37 cellular contexts compared by ENCODE assay signal in genomic region chr12:97363693-97364092, GRCh38.
DNase-seq lines count a peak whose midpoint lies in the region; ATAC-seq, FAIRE-seq and TF ChIP-seq lines count a peak whose summit lies in the region.
"Had no signal": no experiment of that assay in that cellular context is flagged by ENCODE, and none has a peak within 500 bp of the region (broad histone marks: within the 10 kb centered on the region; RNA-seq: fewer than 3 reads in every experiment).

No MANE protein-coding gene starts in this region.

- CTCF ChIA-PET in HepG2 (lab: Yijun Ruan, JAX; ENCODE audit: low intra/inter-chr PET ratio, low total read pairs): no interaction called here
- CTCF ChIA-PET in IMR-90 (lab: Yijun Ruan, JAX): no interaction called here
- CTCF ChIA-PET in H1 (lab: Charles Lee; ENCODE audit: partially characterized antibody): no interaction called here
- CTCF ChIA-PET in HEK293T (lab: Yijun Ruan, JAX): no interaction called here

- H2BK15ac ChIP-seq in IMR-90 (ENCODE audit: low read depth, low read length) (no peak overlapping the region), H1 (ENCODE audit: low read length) (no peak overlapping the region), neuronal stem cell (ENCODE audit: low read length) (no peak overlapping the region)

- no peaks in the 10 kb centered on the region for H3K79me2 ChIP-seq in HepG2 (ENCODE audit: insufficient read depth, low read length)
- no peaks in the 10 kb centered on the region for H3K79me2 ChIP-seq in H1 (ENCODE audit: control insufficient read depth in 1 of 2, insufficient read depth in 2 of 2, low read length in 2 of 2)

- H2AFZ ChIP-seq in HepG2 (ENCODE audit: low read length): no peak overlapping the region
- no peak overlapping the region for H2AFZ ChIP-seq in IMR-90 (replicated peaks; ENCODE audit: low read length, poor library complexity)
- H2AFZ ChIP-seq in H1 (ENCODE audit: low read length): no peak overlapping the region
- peak overlapping the region; percentile 7 for H2AFZ ChIP-seq in neuronal stem cell (ENCODE audit: low read length)

- TF ChIP-seq POLR2A in HepG2 (IDR thresholded peaks at IDR 0.05; ENCODE audit: insufficient read depth in 1 of 2, low read depth in 2 of 2, low read length in 2 of 2): no peak
- TF ChIP-seq POLR2A in right lobe of liver (IDR thresholded peaks at IDR 0.05): no peak
- TF ChIP-seq POLR2A in IMR-90 (IDR thresholded peaks at IDR 0.05; ENCODE audit: low read depth, low read length): no peak
- no peak for TF ChIP-seq POLR2A in H1 (IDR thresholded peaks at IDR 0.05; ENCODE audit: control extremely low read depth in 1 of 2, low read depth in 2 of 2, low read length in 2 of 2)

- H3K9me3 Mint-ChIP-seq in T-helper 2 cell treated with Interferon-gamma antibody and Interleukin-4, amounts not matched to agents 5 μg/mL and 100 μg/mL, for 36 hours: no peaks in the 10 kb centered on the region
- H3K9me3 Mint-ChIP-seq: CD4-positive, alpha-beta memory T cell; CD4-positive, alpha-beta T cell; CD4-positive, CD25-positive, alpha-beta regulatory T cell; CD8-positive, alpha-beta memory T cell; CD8-positive, alpha-beta T cell had no signal

- no peak overlapping the region for H2BK12ac ChIP-seq in H1 (ENCODE audit: low read depth, low read length)
- H2BK12ac ChIP-seq in neuronal stem cell (ENCODE audit: low read length): no peak overlapping the region

- in situ Hi-C loops in HepG2 (cut with HindIII; ENCODE audit: extremely low pct_ligation_motif_present, low pct_unique_long_range_greater_than_20kb): no loop called here
- in situ Hi-C loops in IMR-90 (cut with MboI; ENCODE audit: low sequenced_read_pairs): no loop called here

- H3K4me1 ChIP-seq in HepG2 (ENCODE audit: insufficient read depth, low read length): no peaks in the 10 kb centered on the region
- H3K4me1 ChIP-seq in right lobe of liver: no peaks in the 10 kb centered on the region
- no peaks in the 10 kb centered on the region for H3K4me1 ChIP-seq in IMR-90 (ENCODE audit: control insufficient read depth, insufficient read depth, low read length)
- peaks cover 0 to under 1% (median 0%) of the 10 kb centered on the region in 4 experiments; a peak in 3 of 7 replicates for H3K4me1 ChIP-seq in H1 (replicated peaks in 1 of 4; ENCODE audit: control insufficient read depth in 3 of 4, insufficient read depth in 4 of 4, low read length in 3 of 4)
- peaks cover 0 to 6% of the 10 kb centered on the region in 2 donors for H3K4me1 ChIP-seq in neuronal stem cell (ENCODE audit: control insufficient read depth in 2 of 2, insufficient read depth in 1 of 2, low read depth in 1 of 2, low read length in 2 of 2)
- H3K4me1 ChIP-seq: A549; BE2C; BLaER1; BLaER1 treated with 17β-estradiol and CSF1 and Interleukin-3, amounts not matched to agents 10 nM and 100 nM; Caco-2 had no signal

- no peak overlapping the region for H2BK120ac ChIP-seq in IMR-90 (ENCODE audit: low read depth, low read length)
- no peak overlapping the region for H2BK120ac ChIP-seq in H1 (replicated peaks; ENCODE audit: low read depth, low read length)
- H2BK120ac ChIP-seq in neuronal stem cell (ENCODE audit: low read depth, low read length): no peak overlapping the region

- H3K27ac ChIP-seq in HepG2 (ENCODE audit: extremely low read length, insufficient read depth, low read length) (no peak overlapping the region), right lobe of liver (no peak overlapping the region), IMR-90 (ENCODE audit: insufficient read depth, low read length) (no peak overlapping the region), H1 (ENCODE audit: low read depth, low read length) (no peak overlapping the region), neuronal stem cell (replicated peaks; ENCODE audit: low read length) (no peak overlapping the region)
- H3K27ac ChIP-seq: 22Rv1; A549; BLaER1; BLaER1 treated with 17β-estradiol and CSF1 and Interleukin-3, amounts not matched to agents 10 nM and 100 nM; C4-2B had no signal

- H3K9ac ChIP-seq in HepG2 (ENCODE audit: insufficient read depth, low read depth, low read length) (no peak overlapping the region), IMR-90 (ENCODE audit: low read depth, low read length) (no peak overlapping the region), H1 (replicated peaks in 1 of 4; ENCODE audit: extremely low read depth in 1 of 4, low read depth in 3 of 4, low read length in 3 of 4) (no peak overlapping the region), neuronal stem cell (ENCODE audit: low read depth, low read length, poor library complexity) (no peak overlapping the region)
- H3K9ac ChIP-seq: BLaER1; BLaER1 treated with 17β-estradiol and CSF1 and Interleukin-3, amounts not matched to agents 10 nM and 100 nM had no signal

- no TSS peak for BruUV-seq in HepG2 (replicated peaks; lab: Mats Ljungman, UMichigan)
- no TSS peak for BruUV-seq in IMR-90 (replicated peaks; lab: Mats Ljungman, UMichigan)

- H3K14ac ChIP-seq in IMR-90 (replicated peaks; ENCODE audit: low read depth, low read length): no peak overlapping the region
- no peak overlapping the region for H3K14ac ChIP-seq in H1 (ENCODE audit: insufficient read length)
- H3K14ac ChIP-seq in neuronal stem cell (ENCODE audit: low read length): no peak overlapping the region

- ATAC-seq in HepG2 (no peak), right lobe of liver (no peak), IMR-90 (ENCODE audit: low read depth) (no peak), left cardiac atrium (no peak)
- ATAC-seq: A549; CD8-positive, alpha-beta T cell had no signal

- H3K27ac Mint-ChIP-seq in T-helper 2 cell treated with Interferon-gamma antibody and Interleukin-4, amounts not matched to agents 5 μg/mL and 100 μg/mL, for 36 hours: no peak overlapping the region
- H3K27ac Mint-ChIP-seq: B cell; CD14-positive monocyte; CD4-positive, alpha-beta memory T cell; CD4-positive, alpha-beta T cell; CD4-positive, CD25-positive, alpha-beta regulatory T cell; CD8-positive, alpha-beta memory T cell; CD8-positive, alpha-beta T cell had no signal

- H3K9me3 ChIP-seq in HepG2 (ENCODE audit: low read length) (no peaks in the 10 kb centered on the region), right lobe of liver (no peaks in the 10 kb centered on the region), IMR-90 (ENCODE audit: control insufficient read depth, insufficient read depth, low read length) (no peaks in the 10 kb centered on the region; the same call in none of the 2 replicates), H1 (ENCODE audit: insufficient read depth in 2 of 2, low read depth in 1 of 2, low read length in 1 of 2) (no peaks in the 10 kb centered on the region), neuronal stem cell (replicated peaks in 1 of 2; ENCODE audit: control insufficient read depth in 2 of 2, insufficient read depth in 1 of 2, low read depth in 1 of 2, low read length in 2 of 2) (no peaks in the 10 kb centered on the region)
- H3K9me3 ChIP-seq: A549; BE2C; BLaER1; BLaER1 treated with 17β-estradiol and CSF1 and Interleukin-3, amounts not matched to agents 10 nM and 100 nM; Caco-2 had no signal

- H3K56ac ChIP-seq in IMR-90 (ENCODE audit: extremely low read depth, insufficient read depth, low read length) (no peak overlapping the region), H1 (replicated peaks; ENCODE audit: insufficient read length, low read depth, low read length) (no peak overlapping the region)

- POLR2A ChIA-PET in HepG2 (lab: Yijun Ruan, JAX) (no interaction called here), IMR-90 (lab: Charles Lee; ENCODE audit: unreplicated experiment) (no interaction called here), H1 (lab: Charles Lee; ENCODE audit: partially characterized antibody) (no interaction called here), HEK293T (lab: Yijun Ruan, JAX) (no interaction called here)

- TF ChIP-seq CTCF in HepG2 (CRISPR knock-in tag; IDR thresholded peaks at IDR 0.05) (no peak), right lobe of liver (IDR thresholded peaks at IDR 0.05) (no peak), IMR-90 (conservative IDR thresholded peaks at IDR 0.05; ENCODE audit: low read depth, low read length) (no peak), H1 (IDR thresholded peaks at IDR 0.05; ENCODE audit: control extremely low read depth in 1 of 3, insufficient read depth in 1 of 3, low read depth in 1 of 3, low read length in 3 of 3) (no peak)

- dilution Hi-C loops in IMR-90 (cut with HindIII; ENCODE audit: low sequenced_read_pairs, unreplicated experiment): no loop called here

- DNase-seq in HepG2 (ENCODE audit: low spot score) (no peak), right lobe of liver (no peak), IMR-90 (no peak), H1 (ENCODE audit: low read depth in 1 of 2, low spot score in 2 of 2) (no peak), neuronal stem cell (ENCODE audit: low spot score) (no peak), left cardiac atrium (no peak), HEK293T (ENCODE audit: extremely low spot score) (no peak)
- no peak for DNase-seq in T-helper 2 cell treated with Interferon-gamma antibody and Interleukin-4, amounts not matched to agents 5 μg/mL and 100 μg/mL, for 36 hours (ENCODE audit: low spot score)
- DNase-seq: 8988T; ACHN; AML-193; BE2C; C1 segment of cervical spinal cord; Caco-2; Calu3; CD4-positive, alpha-beta memory T cell; CD4-positive, alpha-beta T cell; CD4-positive, CD25-positive, alpha-beta regulatory T cell; CD8-positive, alpha-beta memory T cell; CD8-positive, alpha-beta T cell; COR-L47; DMS 273 treated with DMSO at 0.1 percent for 48 hours; DMS153; DMS53; DMS79; DMS79 treated with DMSO at 0.1 percent for 48 hours; DND-41; EL had no signal

- H3K9me1 ChIP-seq in IMR-90 (ENCODE audit: insufficient read depth, low read length): no peaks in the 10 kb centered on the region

- TF ChIP-seq EP300 in HepG2 (IDR thresholded peaks at IDR 0.05; ENCODE audit: low read depth in 2 of 2, low read length in 2 of 2): no peak
- no peak for TF ChIP-seq EP300 in HepG2 (CRISPR knock-in tag; IDR thresholded peaks at IDR 0.05; ENCODE audit: borderline replicate concordance)
- no peak for TF ChIP-seq EP300 in H1 (IDR thresholded peaks at IDR 0.05; ENCODE audit: borderline replicate concordance in 1 of 2, low read depth in 2 of 2, low read length in 2 of 2)

- H3K4me3 Mint-ChIP-seq in T-helper 2 cell treated with Interferon-gamma antibody and Interleukin-4, amounts not matched to agents 5 μg/mL and 100 μg/mL, for 36 hours: no peak overlapping the region
- H3K4me3 Mint-ChIP-seq: B cell; CD14-positive monocyte; CD4-positive, alpha-beta memory T cell; CD4-positive, alpha-beta T cell; CD4-positive, CD25-positive, alpha-beta regulatory T cell; CD8-positive, alpha-beta memory T cell; CD8-positive, alpha-beta T cell had no signal

- no peak for FAIRE-seq in HepG2 (lab: Jason Lieb, UNC)
- FAIRE-seq in H1 (lab: Jason Lieb, UNC): no peak
- FAIRE-seq: A204.1, A549, D721Med had no signal

- no peaks in the 10 kb centered on the region for H4K20me1 ChIP-seq in HepG2 (ENCODE audit: insufficient read depth, low read length)
- H4K20me1 ChIP-seq in IMR-90 (ENCODE audit: insufficient read depth, low read length): no peaks in the 10 kb centered on the region
- H4K20me1 ChIP-seq in H1 (replicated peaks in 1 of 2; ENCODE audit: control insufficient read depth in 1 of 2, insufficient read depth in 2 of 2, low read length in 2 of 2): no peaks in the 10 kb centered on the region
- H4K20me1 ChIP-seq: BLaER1; BLaER1 treated with 17β-estradiol and CSF1 and Interleukin-3, amounts not matched to agents 10 nM and 100 nM had no signal

- H2AK9ac ChIP-seq in IMR-90 (replicated peaks; ENCODE audit: low read depth, low read length, poor library complexity): no peak overlapping the region

- no peak overlapping the region for H2BK20ac ChIP-seq in IMR-90 (ENCODE audit: low read depth, low read length)
- no peak overlapping the region for H2BK20ac ChIP-seq in H1 (ENCODE audit: low read length)

- H3K36me3 ChIP-seq in HepG2 (replicated peaks in 1 of 2; ENCODE audit: control insufficient read depth in 1 of 2, insufficient read depth in 2 of 2, low read length in 2 of 2): no peaks in the 10 kb centered on the region
- H3K36me3 ChIP-seq in right lobe of liver: no peaks in the 10 kb centered on the region
- no peaks in the 10 kb centered on the region for H3K36me3 ChIP-seq in IMR-90 (ENCODE audit: control insufficient read depth, insufficient read depth, low read length)
- no peaks in the 10 kb centered on the region; a peak in 1 of 8 replicates for H3K36me3 ChIP-seq in H1 (ENCODE audit: control insufficient read depth in 2 of 4, insufficient read depth in 4 of 4, low read length in 3 of 4)
- H3K36me3 ChIP-seq in neuronal stem cell (replicated peaks in 1 of 2; ENCODE audit: control insufficient read depth in 2 of 2, insufficient read depth in 2 of 2, low read length in 2 of 2): no peaks in the 10 kb centered on the region
- H3K36me3 ChIP-seq: BE2C; BLaER1; BLaER1 treated with 17β-estradiol and CSF1 and Interleukin-3, amounts not matched to agents 10 nM and 100 nM had no signal

- intact Hi-C loops in HepG2 (cut with micrococcal nuclease; ENCODE audit: unreplicated experiment): no loop called here
- intact Hi-C loops in right lobe of liver (cut with DNase I): no loop called here
- intact Hi-C loops in IMR-90 (cut with micrococcal nuclease): no loop called here
- intact Hi-C loops in left cardiac atrium (cut with DNase I): no loop called here

- 2% methylated on average over 1 of the region's 1 CpG for WGBS in HepG2 (ENCODE audit: low lambda C conversion rate)
- WGBS in right lobe of liver (ENCODE audit: insufficient coverage, low coverage, low lambda C conversion rate, missing lambda C conversion rate): 38% methylated on average over 1 of the region's 1 CpG
- WGBS in IMR-90 (ENCODE audit: extremely low coverage in 2 of 2, insufficient read length in 1 of 2), 2 experiments: no CpG with 5 or more reads among the region's 1 CpG
- 70% methylated on average over 1 of the region's 1 CpG; no CpG with 5 or more reads in 1 of the 2 experiments for WGBS in H1 (ENCODE audit: extremely low coverage in 1 of 2, insufficient coverage in 1 of 2, insufficient read length in 1 of 2, insufficient replicate concordance in 2 of 2, low coverage in 1 of 2, low lambda C conversion rate in 2 of 2, missing lambda C conversion rate in 1 of 2), 2 experiments
- WGBS in neuronal stem cell (ENCODE audit: extremely low coverage in 2 of 2, insufficient read length in 2 of 2, insufficient replicate concordance in 1 of 2), 2 donors: no CpG with 5 or more reads among the region's 1 CpG

- H3K4ac ChIP-seq in IMR-90 (ENCODE audit: low read depth, low read length): no peak overlapping the region
- no peak overlapping the region for H3K4ac ChIP-seq in H1 (replicated peaks; ENCODE audit: insufficient read length, low read depth, low read length)
- no peak overlapping the region for H3K4ac ChIP-seq in neuronal stem cell (ENCODE audit: low read length)

- H4K5ac ChIP-seq in IMR-90 (ENCODE audit: low read depth, low read length): no peak overlapping the region
- no peak overlapping the region for H4K5ac ChIP-seq in H1 (ENCODE audit: insufficient read length, low read depth, low read length)

- H4K8ac ChIP-seq in IMR-90 (ENCODE audit: low read depth in 2 of 2, low read length in 2 of 2): no peak overlapping the region
- H4K8ac ChIP-seq in H1 (ENCODE audit: extremely low read depth, insufficient read depth, low read length): no peak overlapping the region
- H4K8ac ChIP-seq in neuronal stem cell (ENCODE audit: low read depth, low read length): no peak overlapping the region

- no peak overlapping the region for H4K91ac ChIP-seq in IMR-90 (ENCODE audit: insufficient read depth, low read depth, low read length)
- H4K91ac ChIP-seq in H1 (replicated peaks; ENCODE audit: insufficient read length, low read length): no peak overlapping the region
- H4K91ac ChIP-seq in neuronal stem cell (ENCODE audit: low read depth, low read length, poor library complexity): no peak overlapping the region

- H3K79me1 ChIP-seq in IMR-90 (ENCODE audit: low read depth in 1 of 2, low read length in 2 of 2): no peaks in the 10 kb centered on the region
- no peaks in the 10 kb centered on the region for H3K79me1 ChIP-seq in H1 (ENCODE audit: low read depth, low read length)
- H3K79me1 ChIP-seq in neuronal stem cell (ENCODE audit: low read depth, low read length): no peaks in the 10 kb centered on the region

- no peaks in the 10 kb centered on the region for H3K4me1 Mint-ChIP-seq in T-helper 2 cell treated with Interferon-gamma antibody and Interleukin-4, amounts not matched to agents 5 μg/mL and 100 μg/mL, for 36 hours (ENCODE audit: low read depth)
- H3K4me1 Mint-ChIP-seq: B cell; CD14-positive monocyte; CD4-positive, alpha-beta memory T cell; CD4-positive, CD25-positive, alpha-beta regulatory T cell; CD8-positive, alpha-beta memory T cell had no signal

- H3K27me3 ChIP-seq in HepG2 (ENCODE audit: control insufficient read depth in 1 of 2, insufficient read depth in 2 of 2, low read length in 2 of 2) (no peaks in the 10 kb centered on the region; a peak in 1 of 5 replicates), right lobe of liver (no peaks in the 10 kb centered on the region), IMR-90 (ENCODE audit: control insufficient read depth, insufficient read depth, low read length) (no peaks in the 10 kb centered on the region), H1 (replicated peaks in 1 of 4; ENCODE audit: control insufficient read depth in 3 of 4, extremely low read depth in 1 of 4, insufficient read depth in 3 of 4, low read length in 3 of 4) (no peaks in the 10 kb centered on the region), neuronal stem cell (ENCODE audit: control insufficient read depth in 3 of 3, insufficient read depth in 3 of 3, low read depth in 1 of 3, low read length in 3 of 3) (no peaks in the 10 kb centered on the region)
- H3K27me3 ChIP-seq: BE2C; BLaER1; BLaER1 treated with 17β-estradiol and CSF1 and Interleukin-3, amounts not matched to agents 10 nM and 100 nM had no signal

- H3K4me2 ChIP-seq in HepG2 (ENCODE audit: low read depth, low read length) (no peak overlapping the region), IMR-90 (ENCODE audit: low read depth, low read length) (no peak overlapping the region), H1 (ENCODE audit: insufficient read depth in 1 of 2, low read depth in 2 of 2, low read length in 2 of 2) (no peak overlapping the region), neuronal stem cell (ENCODE audit: insufficient read depth, low read length, poor library complexity, severe bottlenecking) (no peak overlapping the region)
- H3K4me2 ChIP-seq: A549; BLaER1; BLaER1 treated with 17β-estradiol and CSF1 and Interleukin-3, amounts not matched to agents 10 nM and 100 nM had no signal

- no peaks in the 10 kb centered on the region for H3K23me2 ChIP-seq in H1 (ENCODE audit: low read depth, low read length)

- H3K4me3 ChIP-seq in HepG2 (replicated peaks in 1 of 3; ENCODE audit: insufficient read depth in 1 of 3, low read depth in 2 of 3, low read length in 3 of 3): no peak overlapping the region
- no peak overlapping the region for H3K4me3 ChIP-seq in right lobe of liver
- no peak overlapping the region for H3K4me3 ChIP-seq in IMR-90 (ENCODE audit: insufficient read depth, low read depth, low read length)
- no peak overlapping the region for H3K4me3 ChIP-seq in H1 (ENCODE audit: extremely low read depth in 1 of 4, insufficient read depth in 2 of 4, low read depth in 3 of 4, low read length in 4 of 4)
- no peak overlapping the region for H3K4me3 ChIP-seq in neuronal stem cell (ENCODE audit: low read length in 2 of 2)
- H3K4me3 ChIP-seq: A549; BLaER1; BLaER1 treated with 17β-estradiol and CSF1 and Interleukin-3, amounts not matched to agents 10 nM and 100 nM had no signal

- H2AK5ac ChIP-seq in IMR-90 (ENCODE audit: low read depth, low read length) (no peak overlapping the region), H1 (ENCODE audit: low read depth, low read length) (no peak overlapping the region), neuronal stem cell (ENCODE audit: low read depth, low read length) (no peak overlapping the region)

- H2BK5ac ChIP-seq in IMR-90 (ENCODE audit: low read depth, low read length, poor library complexity, severe bottlenecking) (no peak overlapping the region), H1 (ENCODE audit: low read depth, low read length) (no peak overlapping the region), neuronal stem cell (ENCODE audit: low read length) (no peak overlapping the region)

- H3K36me3 Mint-ChIP-seq in T-helper 2 cell treated with Interferon-gamma antibody and Interleukin-4, amounts not matched to agents 5 μg/mL and 100 μg/mL, for 36 hours (ENCODE audit: low read depth): no peaks in the 10 kb centered on the region
- H3K36me3 Mint-ChIP-seq: CD14-positive monocyte; CD4-positive, alpha-beta memory T cell; CD4-positive, CD25-positive, alpha-beta regulatory T cell; CD8-positive, alpha-beta memory T cell; CD8-positive, alpha-beta T cell had no signal

- no peak overlapping the region for H3K23ac ChIP-seq in IMR-90 (ENCODE audit: low read depth, low read length)
- no peak overlapping the region for H3K23ac ChIP-seq in H1 (ENCODE audit: insufficient read length)
- no peak overlapping the region for H3K23ac ChIP-seq in neuronal stem cell (ENCODE audit: low read depth, low read length, poor library complexity)

- H3K27me3 Mint-ChIP-seq in T-helper 2 cell treated with Interferon-gamma antibody and Interleukin-4, amounts not matched to agents 5 μg/mL and 100 μg/mL, for 36 hours (ENCODE audit: low read depth): no peaks in the 10 kb centered on the region
- H3K27me3 Mint-ChIP-seq: CD4-positive, alpha-beta memory T cell; CD8-positive, alpha-beta memory T cell had no signal

- H3K18ac ChIP-seq in IMR-90 (ENCODE audit: low read depth, low read length) (no peak overlapping the region), H1 (ENCODE audit: extremely low read depth, low read length) (no peak overlapping the region), neuronal stem cell (ENCODE audit: low read length) (no peak overlapping the region)

- TF ChIP-seq RAD21 in HepG2 (CRISPR knock-in tag; IDR thresholded peaks at IDR 0.05) (no peak), IMR-90 (IDR thresholded peaks at IDR 0.05; ENCODE audit: low read length) (no peak), H1 (IDR thresholded peaks at IDR 0.05 in 1 of 2, conservative IDR thresholded peaks at IDR 0.05 in 1 of 2; ENCODE audit: low read depth in 2 of 2, low read length in 2 of 2) (no peak)

Comparison
In these comparisons a context has a peak if more than half of its experiments do, and no peak if none do; other contexts are left out.
1. Of the 41 proteins assayed by ChIP-seq in both HepG2 and H1: peak only in HepG2: none; only in H1: none; in both: CEBPB; in neither: 40.